ENCODE assay signal across 16 cellular contexts in the genomic region with DNA sequence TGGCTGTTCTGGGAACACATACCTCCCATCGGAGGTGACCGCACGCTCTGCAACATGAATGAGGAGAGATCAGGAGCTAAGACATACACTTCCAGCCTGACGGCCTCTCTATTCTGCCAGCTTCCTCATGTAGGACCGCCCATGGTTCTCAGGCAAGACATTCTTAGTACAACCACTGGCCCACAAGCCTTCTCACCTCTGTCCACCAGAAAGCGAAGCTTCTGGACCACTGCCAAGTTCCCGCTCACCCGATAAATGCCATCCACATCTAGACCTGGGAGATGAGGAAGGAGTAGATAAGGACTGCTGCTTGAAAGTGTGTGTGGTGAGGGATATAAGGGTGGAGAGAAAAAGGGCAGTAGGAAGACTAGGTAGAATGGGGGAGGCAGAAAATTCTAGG. TPM values are rescaled to one million over a fixed set of nuclear protein-coding genes. Genes with fewer than 3 reads are reported as not detected.
DNase-seq lines count a peak whose midpoint lies in the region; ATAC-seq and TF ChIP-seq lines count a peak whose summit lies in the region.
"Had no signal": no experiment of that assay in that cellular context is flagged by ENCODE, and none has a peak within 500 bp of the region (broad histone marks: within the 10 kb centered on the region; RNA-seq: fewer than 3 reads in every experiment).

No MANE protein-coding gene starts in this region.

- no peaks in the 10 kb centered on the region for H3K9me3 Mint-ChIP-seq in activated T-cell treated with anti-CD3 and anti-CD28 coated beads, Interleukin-2, amount 50 U/mL, for 24 hours
- H3K9me3 Mint-ChIP-seq in T-cell = no peaks in the 10 kb centered on the region
- no peaks in the 10 kb centered on the region for H3K9me3 Mint-ChIP-seq in central memory CD8-positive, alpha-beta T cell

- no peak for ATAC-seq in T-cell (replicated peaks in 1 of 4)
- no peak for ATAC-seq in central memory CD8-positive, alpha-beta T cell (replicated peaks; ENCODE audit: extremely low read depth, poor library complexity, severe bottlenecking)
- no peak for ATAC-seq in GM19324 (IDR thresholded peaks at IDR 0.05; ENCODE audit: low FRiP score, unreplicated experiment)
- no peak for ATAC-seq in GM18870 (IDR thresholded peaks at IDR 0.05; ENCODE audit: unreplicated experiment)
- ATAC-seq: gastroesophageal sphincter, lower lobe of right lung, right lobe of liver, upper lobe of right lung had no signal

- 78 to 88% (median 87%) methylated on average over 8 of the region's 8 CpGs for WGBS in spleen, 5 donors

- peaks cover 0 to 18% (median 0%) of the 10 kb centered on the region in 7 donors for H3K27me3 ChIP-seq in spleen (replicated peaks in 1 of 7)

- H3K27ac Mint-ChIP-seq in activated T-cell treated with anti-CD3 and anti-CD28 coated beads, Interleukin-2, amount 50 U/mL, for 24 hours = peak overlapping the region; percentile 27
- peak overlapping the region; percentile 78 to 89 for H3K27ac Mint-ChIP-seq in T-cell
- H3K27ac Mint-ChIP-seq in central memory CD8-positive, alpha-beta T cell (ENCODE audit: low read depth) = peak overlapping the region; percentile 50

- no peak for TF ChIP-seq CTCF in spleen (IDR thresholded peaks at IDR 0.05 in 8 of 11, conservative IDR thresholded peaks at IDR 0.05 in 3 of 11)
- no peak for TF ChIP-seq CTCF in RWPE1 (conservative IDR thresholded peaks at IDR 0.05; ENCODE audit: low read depth)

- H3K36me3 Mint-ChIP-seq in activated T-cell treated with anti-CD3 and anti-CD28 coated beads, Interleukin-2, amount 50 U/mL, for 24 hours (ENCODE audit: low read depth) = peaks cover 81% of the 10 kb centered on the region
- H3K36me3 Mint-ChIP-seq in T-cell = peaks cover 43% of the 10 kb centered on the region
- peaks cover 65% of the 10 kb centered on the region for H3K36me3 Mint-ChIP-seq in central memory CD8-positive, alpha-beta T cell (ENCODE audit: insufficient read depth)

- no peak for TF ChIP-seq POLR2A in spleen (IDR thresholded peaks at IDR 0.05)

- H3K4me3 Mint-ChIP-seq in activated T-cell treated with anti-CD3 and anti-CD28 coated beads, Interleukin-2, amount 50 U/mL, for 24 hours = peak overlapping the region; percentile 30
- H3K4me3 Mint-ChIP-seq in T-cell = peak overlapping the region; percentile 62 to 79 (median 67)
- peak overlapping the region; percentile 96 for H3K4me3 Mint-ChIP-seq in central memory CD8-positive, alpha-beta T cell

- H3K27me3 Mint-ChIP-seq in activated T-cell treated with anti-CD3 and anti-CD28 coated beads, Interleukin-2, amount 50 U/mL, for 24 hours = no peaks in the 10 kb centered on the region
- H3K27me3 Mint-ChIP-seq in T-cell = no peaks in the 10 kb centered on the region
- H3K27me3 Mint-ChIP-seq in central memory CD8-positive, alpha-beta T cell = no peaks in the 10 kb centered on the region

- intact Hi-C loops in spleen (cut with DNase I; ENCODE audit: low total_unique reads) = no loop called here

- POLR2A ChIA-PET in T-cell (lab: Charles Lee) = interaction anchor here (0.5 to 1.2 kb wide), 4 partner anchors 9 to 729 kb away, joined by 4 to 8 read pairs (median 4); no protein-coding TSS in a partner anchor
- POLR2A ChIA-PET in RWPE1 (lab: Yijun Ruan, JAX; ENCODE audit: low non-redundant PET) = no interaction called here

- no peak for DNase-seq in activated T-cell treated with anti-CD3 and anti-CD28 coated beads, Interleukin-2, amount 50 U/mL, for 24 hours
- no peak for DNase-seq in activated T-cell treated with anti-CD3 and anti-CD28 coated beads, Interleukin-2, amount 50 U/mL, for 1 hour
- DNase-seq in T-cell = no peak
- DNase-seq in central memory CD8-positive, alpha-beta T cell (ENCODE audit: low spot score in 2 of 2) = no peak
- peak; percentile 62 for DNase-seq in spleen
- DNase-seq in RWPE1 (ENCODE audit: low spot score) = no peak
- DNase-seq: central memory CD4-positive, alpha-beta T cell; lower lobe of right lung; NCI-H1930; NCI-H524 treated with DMSO at 0.1 percent for 48 hours; right lobe of liver; upper lobe of right lung had no signal

- H3K27ac ChIP-seq in spleen (peak overlapping the region in 3 of 8 donors; percentile 93 to 96 (median 95)), RWPE1 (no peak overlapping the region)
- H3K27ac ChIP-seq: gastroesophageal sphincter, lower lobe of right lung, right lobe of liver, upper lobe of right lung had no signal

- H3K4me1 Mint-ChIP-seq in activated T-cell treated with anti-CD3 and anti-CD28 coated beads, Interleukin-2, amount 50 U/mL, for 24 hours (ENCODE audit: low read depth) = peaks cover 63% of the 10 kb centered on the region
- peaks cover 54 to 80% (median 74%) of the 10 kb centered on the region in 3 donors for H3K4me1 Mint-ChIP-seq in T-cell
- peaks cover 72% of the 10 kb centered on the region for H3K4me1 Mint-ChIP-seq in central memory CD8-positive, alpha-beta T cell

- H3K4me1 ChIP-seq in spleen = peaks cover 22 to 100% (median 74%) of the 10 kb centered on the region in 6 donors

- no peaks in the 10 kb centered on the region for H3K9me3 ChIP-seq in spleen
- H3K9me3 ChIP-seq: gastroesophageal sphincter, lower lobe of right lung, right lobe of liver, upper lobe of right lung had no signal

- peak overlapping the region in 1 of 8 donors; percentile 89 for H3K4me3 ChIP-seq in spleen
- H3K4me3 ChIP-seq: right lobe of liver, upper lobe of right lung had no signal

- H3K36me3 ChIP-seq in spleen = peaks cover 0 to 69% (median 56%) of the 10 kb centered on the region in 6 donors
- H3K36me3 ChIP-seq: gastroesophageal sphincter, right lobe of liver had no signal

- CTCF ChIA-PET in T-cell (lab: Charles Lee) = interaction anchor here in 1 of 2 donors (0.6 to 1.3 kb wide), 4 partner anchors 14 to 54 kb away, joined by 3 to 5 read pairs (median 4); no protein-coding TSS in a partner anchor
- CTCF ChIA-PET in RWPE1 (lab: Yijun Ruan, JAX) = interaction anchor here (0.7 to 2.0 kb wide), 3 partner anchors 12 to 252 kb away, joined by 3 to 12 read pairs (median 4); no protein-coding TSS in a partner anchor

RNA-seq across cellular contexts. Expression of a gene that starts 5.2 kb away (rescaled TPM):
- total RNA-seq in T-cell = 100 to 1,000 TPM; 198 to 413 (median 243) TPM
- total RNA-seq in spleen = 100 to 1,000 TPM; 148 to 328 (median 226) TPM
- polyA plus RNA-seq in spleen = 100 to 1,000 TPM; 190 to 400 (median 251) TPM

RNA-seq across cellular contexts. Expression of a gene that starts 13.4 kb away (rescaled TPM):
- 100 to 1,000 TPM; 167 to 350 (median 320) TPM for total RNA-seq in T-cell
- total RNA-seq in spleen = 100 to 1,000 TPM in 4 of 7 donors, 10 to 100 TPM in 3; 72.4 to 186 (median 146) TPM
- polyA plus RNA-seq in spleen = 100 to 1,000 TPM in 1 of 3 donors, 10 to 100 TPM in 2; 67.4 to 104 (median 89.2) TPM

RNA-seq across cellular contexts. Expression of a gene that starts 14.8 kb away (rescaled TPM):
- total RNA-seq in T-cell (1 to 10 TPM in 2 of 5 donors, under 1 TPM in 3; 0.53 to 1.6 (median 0.82) TPM), spleen (1 to 10 TPM in 4 of 7 donors, under 1 TPM in 3; 0.46 to 3.6 (median 1.1) TPM)
- 1 to 10 TPM in 1 of 3 donors, under 1 TPM in 2; 0.63 to 1.2 (median 0.77) TPM for polyA plus RNA-seq in spleen

RNA-seq across cellular contexts. Expression of a gene that starts 19.3 kb away (rescaled TPM):
- total RNA-seq in T-cell (under 1 TPM in 3 of 5 donors, not detected in 2; 0.09 to 0.13 (median 0.12) TPM), spleen (not detected)
- under 1 TPM in 1 of 3 donors, not detected in 2; 0.02 TPM for polyA plus RNA-seq in spleen
- total RNA-seq: gastroesophageal sphincter, lower lobe of right lung, upper lobe of right lung had no signal

RNA-seq across cellular contexts. Expression of a gene that starts 39.8 kb away (rescaled TPM):
- total RNA-seq in T-cell (under 1 TPM in 3 of 5 donors, not detected in 2; 0.13 to 0.23 (median 0.18) TPM), spleen (under 1 TPM in 1 of 7 donors, not detected in 6; 0.19 TPM)
- polyA plus RNA-seq in spleen = not detected
- total RNA-seq: gastroesophageal sphincter, LHCN-M2, lower lobe of right lung, upper lobe of right lung had no signal

Comparison
In these comparisons a context has a peak if more than half of its experiments do, and no peak if none do; other contexts are left out.
1. H3K27ac Mint-ChIP-seq: peak in every context shown above with its lines; median percentile 84 in T-cell; 50 in central memory CD8-positive, alpha-beta T cell; 27 in activated T-cell treated with anti-CD3 and anti-CD28 coated beads, Interleukin-2, amount 50 U/mL, for 24 hours.
2. H3K4me3 Mint-ChIP-seq: peak in every context shown above with its lines; median percentile 96 in central memory CD8-positive, alpha-beta T cell; 67 in T-cell; 30 in activated T-cell treated with anti-CD3 and anti-CD28 coated beads, Interleukin-2, amount 50 U/mL, for 24 hours.